8 cellular contexts compared by ENCODE assay signal in the genomic region with DNA sequence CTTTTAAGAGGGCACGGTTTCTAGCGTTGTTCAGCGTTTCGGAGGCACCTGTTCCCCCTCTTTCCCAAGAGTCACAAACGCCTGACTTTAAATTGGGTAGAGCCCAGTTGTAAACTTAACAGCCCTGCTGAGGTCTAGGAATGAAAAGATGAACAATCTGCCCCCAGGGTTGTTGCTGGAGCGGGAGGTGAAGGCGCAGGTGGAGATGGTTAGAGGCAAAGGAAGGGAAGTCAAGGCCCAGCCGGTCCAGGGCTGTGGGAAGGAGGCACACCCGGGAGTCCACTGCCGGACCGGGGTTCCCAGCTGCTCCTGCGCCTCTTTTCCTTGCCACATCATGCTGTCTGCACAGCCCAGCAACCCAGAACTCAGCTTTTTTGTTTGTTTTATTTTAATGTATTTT. TPM values are rescaled to one million over a fixed set of nuclear protein-coding genes. Genes with fewer than 3 reads are reported as not detected.
A peak's percentile ranks its signal among the peaks of the same experiment; 100 is the strongest.
DNase-seq lines count a peak whose midpoint lies in the region; TF ChIP-seq lines count a peak whose summit lies in the region.

No MANE protein-coding gene starts in this region.

- no peaks in the 10 kb centered on the region for H3K9me3 ChIP-seq in ascending aorta

- H3K4me1 ChIP-seq in ascending aorta: peaks cover 0 to 7% of the 10 kb centered on the region in 2 donors

- peak; percentile 15 for DNase-seq in NCI-H82 (lab: John Stamatoyannopoulos, UW)
- DNase-seq in NCI-H82 treated with DMSO at 0.1 percent for 48 hours (lab: John Stamatoyannopoulos, UW; ENCODE audit: unreplicated experiment): no peak
- no peak for DNase-seq in ascending aorta (ENCODE audit: low spot score in 2 of 2)
- no peak for DNase-seq in posterior vena cava (ENCODE audit: low spot score)
- DNase-seq in RPMI8226: no peak
- DNase-seq in NCI-H2081 (lab: John Stamatoyannopoulos, UW): no peak

- H3K36me3 ChIP-seq in ascending aorta: no peaks in the 10 kb centered on the region

- H3K27me3 ChIP-seq in ascending aorta (no peaks in the 10 kb centered on the region), layer of hippocampus (ENCODE audit: control insufficient read depth, insufficient read depth, low read length) (no peaks in the 10 kb centered on the region)

- intact Hi-C loops in ascending aorta (cut with DNase I) (loop anchor here (2.0 kb wide), 2 partner anchors 20 to 46 kb away; partner anchors contain the start of gene TSPAN14), posterior vena cava (cut with DNase I) (no loop called here)

- peak overlapping the region; percentile 62 to 76 for H3K27ac ChIP-seq in ascending aorta
- peak overlapping the region; percentile 82 for H3K27ac ChIP-seq in layer of hippocampus (ENCODE audit: low read depth, low read length)
- peak overlapping the region; percentile 62 for H3K27ac ChIP-seq in temporal lobe (ENCODE audit: low read depth, low read length)

- H3K4me3 ChIP-seq in ascending aorta: peak overlapping the region; percentile 72 to 90

- no peak for TF ChIP-seq CTCF in ascending aorta (IDR thresholded peaks at IDR 0.05)

RNA-seq across cellular contexts. Expression of gene PRXL2A, which starts 0.8 kb away (rescaled TPM):
- total RNA-seq in ascending aorta (22.7 TPM), temporal lobe (68.6 TPM), posterior vena cava (10 to 100 TPM; 22.1 to 23.2 TPM)

RNA-seq across cellular contexts. Expression of gene TSPAN14, which starts 45.0 kb away (rescaled TPM):
- total RNA-seq in ascending aorta (161 TPM), temporal lobe (27.8 TPM), posterior vena cava (10 to 100 TPM; 56.6 to 57.4 TPM)

RNA-seq across cellular contexts. Expression of gene DYDC2, which starts 52.5 kb away (rescaled TPM):
- total RNA-seq in ascending aorta (not detected), temporal lobe (2.0 TPM), posterior vena cava (not detected)

RNA-seq across cellular contexts. Expression of gene DYDC1, which starts 52.6 kb away (rescaled TPM):
- total RNA-seq in ascending aorta (not detected), temporal lobe (not detected), posterior vena cava (not detected)
